ENCODE assay signal across 8 cellular contexts in the genomic region with DNA sequence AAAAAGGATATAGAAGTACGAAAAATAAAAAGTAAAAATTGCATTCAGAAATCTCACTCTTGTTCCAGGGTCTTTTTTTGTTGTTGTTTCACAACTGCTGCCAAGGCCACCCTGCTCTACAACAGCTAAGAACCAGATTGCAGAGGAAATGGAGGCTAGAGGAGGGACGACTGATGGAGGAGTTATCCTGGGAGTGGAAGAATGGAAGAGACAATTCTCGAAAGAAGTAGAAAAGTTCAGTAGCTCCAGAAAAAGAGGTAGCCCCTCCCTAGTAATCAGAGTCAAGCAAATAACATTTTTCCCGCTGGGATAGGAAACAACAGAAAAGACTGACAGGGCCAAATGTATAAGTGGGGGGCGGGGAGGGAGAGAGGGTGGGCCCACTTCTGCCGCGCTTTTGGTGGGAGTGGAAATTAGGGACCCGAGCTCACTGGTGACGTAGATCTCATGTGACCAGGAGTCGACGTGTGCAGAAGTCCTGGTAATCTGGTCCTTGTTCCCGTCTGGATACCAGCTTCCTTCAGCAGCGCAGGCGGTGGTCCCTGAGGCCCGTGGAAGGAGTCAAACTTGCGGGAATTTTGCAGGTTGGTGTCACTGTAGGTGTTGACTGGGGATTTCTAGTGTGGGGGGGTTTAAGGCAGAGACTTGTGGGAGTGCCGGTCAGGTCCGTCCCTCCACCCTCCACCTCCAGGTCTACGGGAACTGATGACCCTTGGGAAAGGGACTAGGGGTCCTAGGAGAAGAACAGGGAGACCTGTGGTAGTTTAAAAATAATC. TPM values are rescaled to one million over a fixed set of nuclear protein-coding genes. Genes with fewer than 3 reads are reported as not detected.
DNase-seq lines count a peak whose midpoint lies in the region; ATAC-seq, FAIRE-seq and TF ChIP-seq lines count a peak whose summit lies in the region.

A gene with protein sequence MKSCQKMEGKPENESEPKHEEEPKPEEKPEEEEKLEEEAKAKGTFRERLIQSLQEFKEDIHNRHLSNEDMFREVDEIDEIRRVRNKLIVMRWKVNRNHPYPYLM (plus strand): TSS at position 484 of the 776 bp plus-strand sequence. CDS start 1,179 bp downstream, outside the sequence.

- in situ Hi-C loops in HepG2 (cut with HindIII; ENCODE audit: extremely low pct_ligation_motif_present, low pct_unique_long_range_greater_than_20kb): no loop called here

- ATAC-seq in HepG2: peak; percentile 81
- ATAC-seq in stimulated activated memory B cell treated with anti-CD40 and anti-IgM and Interleukin-4, amounts not matched to agents 10 μg/mL and 1 μg/mL and 100 μg/mL, for 72 hours: no peak

- H3K4me1 ChIP-seq in HUES64 (ENCODE audit: insufficient read depth, low read length): peaks cover 3% of the 10 kb centered on the region; the same call in 1 of the 2 replicates
- H3K4me1 ChIP-seq in SJCRH30: peaks cover 2% of the 10 kb centered on the region
- no peaks in the 10 kb centered on the region for H3K4me1 ChIP-seq in effector memory CD4-positive, alpha-beta T cell (ENCODE audit: control insufficient read depth, insufficient read depth, low read length, poor library complexity, severe bottlenecking)
- peaks cover 14% of the 10 kb centered on the region for H3K4me1 ChIP-seq in HepG2 (ENCODE audit: insufficient read depth, low read length)

- H4K20me1 ChIP-seq in HepG2 (ENCODE audit: insufficient read depth, low read length): no peaks in the 10 kb centered on the region

- intact Hi-C loops in HepG2 (cut with micrococcal nuclease; ENCODE audit: unreplicated experiment): no loop called here

- H3K79me2 ChIP-seq in HepG2 (ENCODE audit: insufficient read depth, low read length): peaks cover 5% of the 10 kb centered on the region

- H3K9me3 Mint-ChIP-seq in stimulated activated memory B cell treated with anti-CD40 and anti-IgM and Interleukin-4, amounts not matched to agents 10 μg/mL and 1 μg/mL and 100 μg/mL, for 72 hours: no peaks in the 10 kb centered on the region

- DNase-seq in DMS114 treated with DMSO at 0.1 percent for 48 hours (lab: John Stamatoyannopoulos, UW; ENCODE audit: unreplicated experiment) (peak; percentile 91), SJCRH30 (peak; percentile 87 to 91), HepG2 (ENCODE audit: low spot score) (peak; percentile 51)
- no peak for DNase-seq in effector memory CD4-positive, alpha-beta T cell
- DNase-seq in central memory CD4-positive, alpha-beta T cell: no peak
- no peak for DNase-seq in stimulated activated CD4-positive, alpha-beta T cell treated with anti-CD3 and anti-CD28 coated beads, Interleukin-1b, Interleukin-23, amount 100 ng/mL, for 48 hours

- H3K9me3 ChIP-seq in HUES64 (ENCODE audit: insufficient read depth, low read depth, low read length) (no peaks in the 10 kb centered on the region), SJCRH30 (replicated peaks) (no peaks in the 10 kb centered on the region), HepG2 (ENCODE audit: low read length) (no peaks in the 10 kb centered on the region)
- H3K9me3 ChIP-seq in effector memory CD4-positive, alpha-beta T cell (ENCODE audit: control insufficient read depth, low read length): no peaks in the 10 kb centered on the region

- 7% methylated on average over 15 of the region's 19 CpGs for WGBS in HUES64
- 13% methylated on average over 7 of the region's 19 CpGs for whole genome bisulfite sequencing in HepG2 (ENCODE audit: low lambda C conversion rate)

- H3K36me3 Mint-ChIP-seq in stimulated activated memory B cell treated with anti-CD40 and anti-IgM and Interleukin-4, amounts not matched to agents 10 μg/mL and 1 μg/mL and 100 μg/mL, for 72 hours: no peaks in the 10 kb centered on the region

- peaks cover 11% of the 10 kb centered on the region for H3K27me3 Mint-ChIP-seq in stimulated activated memory B cell treated with anti-CD40 and anti-IgM and Interleukin-4, amounts not matched to agents 10 μg/mL and 1 μg/mL and 100 μg/mL, for 72 hours

- no peaks in the 10 kb centered on the region for H3K27me3 ChIP-seq in HUES64 (ENCODE audit: insufficient read depth, low read length)
- no peaks in the 10 kb centered on the region for H3K27me3 ChIP-seq in SJCRH30
- peaks cover 6% of the 10 kb centered on the region for H3K27me3 ChIP-seq in effector memory CD4-positive, alpha-beta T cell (replicated peaks; ENCODE audit: control insufficient read depth, insufficient read depth, low read length, poor library complexity, severe bottlenecking)
- H3K27me3 ChIP-seq in HepG2 (ENCODE audit: control insufficient read depth in 1 of 2, insufficient read depth in 2 of 2, low read length in 2 of 2): no peaks in the 10 kb centered on the region; a peak in 1 of 5 replicates

- TF ChIP-seq POLR2A in HepG2 (IDR thresholded peaks at IDR 0.05; ENCODE audit: insufficient read depth in 1 of 2, low read depth in 2 of 2, low read length in 2 of 2): peak in 1 of 2 experiments; percentile 70; a peak in 2 of 4 replicates

- CTCF ChIA-PET in HepG2 (lab: Yijun Ruan, JAX; ENCODE audit: low intra/inter-chr PET ratio, low total read pairs): no interaction called here

- FAIRE-seq in HepG2 (lab: Jason Lieb, UNC): peak; percentile 56

- TF ChIP-seq CTCF in HepG2 (CRISPR knock-in tag; IDR thresholded peaks at IDR 0.05): no peak

- peak within 1 kb of the TSS; percentile 75 for H3K27ac ChIP-seq in HUES64 (ENCODE audit: low read depth, low read length)
- H3K27ac ChIP-seq in SJCRH30: peak within 1 kb of the TSS; percentile 93
- H3K27ac ChIP-seq in effector memory CD4-positive, alpha-beta T cell (ENCODE audit: insufficient read depth, low read length, poor library complexity, severe bottlenecking): no peak within 1 kb of the TSS
- H3K27ac ChIP-seq in HepG2 (ENCODE audit: extremely low read length, insufficient read depth, low read length): peak within 1 kb of the TSS; percentile 59

- no TSS peak for BruUV-seq in HepG2 (replicated peaks; lab: Mats Ljungman, UMichigan)

- peaks cover 18% of the 10 kb centered on the region for H3K4me1 Mint-ChIP-seq in stimulated activated memory B cell treated with anti-CD40 and anti-IgM and Interleukin-4, amounts not matched to agents 10 μg/mL and 1 μg/mL and 100 μg/mL, for 72 hours

- peak within 1 kb of the TSS; percentile 93 for H3K4me3 ChIP-seq in HUES64 (ENCODE audit: low read length)
- H3K4me3 ChIP-seq in SJCRH30: peak within 1 kb of the TSS; percentile 76
- peak within 1 kb of the TSS; percentile 48 for H3K4me3 ChIP-seq in effector memory CD4-positive, alpha-beta T cell (ENCODE audit: insufficient read depth, low read depth, low read length, poor library complexity, severe bottlenecking)
- peak within 1 kb of the TSS; percentile 73 to 82 (median 76) for H3K4me3 ChIP-seq in HepG2 (replicated peaks in 1 of 3; ENCODE audit: insufficient read depth in 1 of 3, low read depth in 2 of 3, low read length in 3 of 3)

- H3K9ac ChIP-seq in HUES64 (ENCODE audit: low read depth, low read length): peak within 1 kb of the TSS; percentile 79
- H3K9ac ChIP-seq in HepG2 (ENCODE audit: insufficient read depth, low read depth, low read length): peak within 1 kb of the TSS; percentile 77

- TF ChIP-seq EP300 in HepG2 (IDR thresholded peaks at IDR 0.05; ENCODE audit: low read depth in 2 of 2, low read length in 2 of 2) (no peak), HepG2 (CRISPR knock-in tag; IDR thresholded peaks at IDR 0.05; ENCODE audit: borderline replicate concordance) (no peak)

- no peak within 1 kb of the TSS for H3K27ac Mint-ChIP-seq in stimulated activated memory B cell treated with anti-CD40 and anti-IgM and Interleukin-4, amounts not matched to agents 10 μg/mL and 1 μg/mL and 100 μg/mL, for 72 hours

- no peak for TF ChIP-seq RAD21 in HepG2 (CRISPR knock-in tag; IDR thresholded peaks at IDR 0.05)

- H3K4me2 ChIP-seq in HepG2 (ENCODE audit: low read depth, low read length): peak within 1 kb of the TSS; percentile 70

- H3K4me3 Mint-ChIP-seq in stimulated activated memory B cell treated with anti-CD40 and anti-IgM and Interleukin-4, amounts not matched to agents 10 μg/mL and 1 μg/mL and 100 μg/mL, for 72 hours: peak within 1 kb of the TSS; percentile 80

- POLR2A ChIA-PET in HepG2 (lab: Yijun Ruan, JAX): interaction anchor here (1.0 to 3.6 kb wide), 3 partner anchors 11 to 104 kb away, joined by 3 to 13 read pairs (median 4); a partner anchor contains a TSS

- H2AFZ ChIP-seq in HepG2 (ENCODE audit: low read length): peak within 1 kb of the TSS; percentile 78

- H3K36me3 ChIP-seq in HUES64 (ENCODE audit: insufficient read depth, low read length): peaks cover 9% of the 10 kb centered on the region
- peaks cover 10% of the 10 kb centered on the region for H3K36me3 ChIP-seq in SJCRH30
- H3K36me3 ChIP-seq in effector memory CD4-positive, alpha-beta T cell (ENCODE audit: control insufficient read depth, insufficient read depth, low read length): no peaks in the 10 kb centered on the region
- no peaks in the 10 kb centered on the region for H3K36me3 ChIP-seq in HepG2 (replicated peaks in 1 of 2; ENCODE audit: control insufficient read depth in 1 of 2, insufficient read depth in 2 of 2, low read length in 2 of 2)

TF ChIP-seq in HepG2, 621 proteins besides CTCF, POLR2A, EP300 and RAD21 (continues in another document):
- no peak for TF ChIP-seq ZNF446 (CRISPR knock-in tag; IDR thresholded peaks at IDR 0.05)

RNA-seq across cellular contexts. Expression of the gene that starts here (rescaled TPM):
- 66.1 TPM for polyA plus RNA-seq in HUES64 (2013, experiment 1 of 2)
- 99.9 TPM for polyA plus RNA-seq in HUES64 (2013, experiment 2 of 2)
- total RNA-seq in SJCRH30 (2014; rRNA removed; shearing (Covaris generic)): 154 and 183 TPM in 2 replicates
- total RNA-seq in HepG2 (2016; rRNA removed; fragmentation: Illumina TruSeq; extraction: Trizol): 45.8 and 65.4 TPM in 2 replicates
- 6.0 and 7.6 TPM in 2 replicates for total RNA-seq in HepG2 (2016; cell fraction: cytosol; rRNA removed; fragmentation: Illumina TruSeq; extraction: Trizol; ENCODE audit: low read depth)
- 47.4 and 69.9 TPM in 2 replicates for total RNA-seq in HepG2 (2016; cell fraction: insoluble cytoplasmic fraction; rRNA removed; fragmentation: Illumina TruSeq; extraction: Trizol)
- total RNA-seq in HepG2 (2016; cell fraction: membrane; rRNA removed; fragmentation: Illumina TruSeq; extraction: Trizol): 9.1 and 10.8 TPM in 2 replicates
- 18.0 and 18.6 TPM in 2 replicates for total RNA-seq in HepG2 (2016; cell fraction: nucleus; rRNA removed; fragmentation: Illumina TruSeq; extraction: Trizol)
- 9.3 and 15.8 TPM in 2 replicates for polyA plus RNA-seq in HepG2 (2011; rRNA removed)
- polyA plus RNA-seq in HepG2 (2011; cell fraction: cytosol; rRNA removed): 4.1 and 8.0 TPM in 2 replicates
- polyA plus RNA-seq in HepG2 (2011; cell fraction: nucleus; rRNA removed): 2.8 and 3.9 TPM in 2 replicates
- 22.7 and 32.6 TPM in 2 replicates for polyA plus RNA-seq in HepG2 (2012)
- 4.3 and 4.7 TPM in 2 replicates for polyA plus RNA-seq in HepG2 (2016; cell fraction: cytosol; fragmentation: Illumina TruSeq; extraction: Trizol; ENCODE audit: low read depth)
- polyA plus RNA-seq in HepG2 (2016; cell fraction: insoluble cytoplasmic fraction; fragmentation: Illumina TruSeq; extraction: Trizol; ENCODE audit: low read depth): 90.4 and 96.9 TPM in 2 replicates
- polyA plus RNA-seq in HepG2 (2016; cell fraction: membrane; fragmentation: Illumina TruSeq; extraction: Trizol; ENCODE audit: low read depth): 6.5 and 6.6 TPM in 2 replicates
- polyA plus RNA-seq in HepG2 (2016; cell fraction: nucleus; fragmentation: Illumina TruSeq; extraction: Trizol; ENCODE audit: insufficient read depth, low read depth): 35.3 and 41.8 TPM in 2 replicates
- 0.34 and 1.5 TPM in 2 replicates for polyA minus RNA-seq in HepG2 (2011; rRNA and poly(A)+ RNA removed; ENCODE audit: low replicate concordance)
- polyA minus RNA-seq in HepG2 (2011; cell fraction: cytosol; rRNA and poly(A)+ RNA removed): 3.2 and 5.0 TPM in 2 replicates
- polyA minus RNA-seq in HepG2 (2011; cell fraction: nucleus; rRNA and poly(A)+ RNA removed): 3.6 and 4.4 TPM in 2 replicates

Comparison
In these comparisons a context has a peak if more than half of its experiments do, and no peak if none do; other contexts are left out.
1. DNase-seq: peak in DMS114 treated with DMSO at 0.1 percent for 48 hours (single experiment), SJCRH30 (2 of 2) and HepG2 (single experiment); none in effector memory CD4-positive, alpha-beta T cell (0 of 3), central memory CD4-positive, alpha-beta T cell (single experiment) and stimulated activated CD4-positive, alpha-beta T cell treated with anti-CD3 and anti-CD28 coated beads, Interleukin-1b, Interleukin-23, amount 100 ng/mL, for 48 hours (single experiment).
2. Peak in every context shown above with its lines, with median percentiles within 50 percentile points of each other: H3K4me3 ChIP-seq.